Comparison of ENCODE assay signal across 8 cellular contexts in genomic region chr22:37560682-37561208, GRCh38. TPM values are rescaled to one million over a fixed set of nuclear protein-coding genes. Genes with fewer than 3 reads are reported as not detected.
A peak's percentile ranks its signal among the peaks of the same experiment; 100 is the strongest.
DNase-seq lines count a peak whose midpoint lies in the region; ATAC-seq and TF ChIP-seq lines count a peak whose summit lies in the region.

No MANE protein-coding gene starts in this region.

- peak overlapping the region; percentile 1 to 91 for H3K23ac ChIP-seq in mesenchymal stem cell (ENCODE audit: low read length in 2 of 2)

- 3% methylated on average over 40 of the region's 62 CpGs for WGBS in mesenchymal stem cell

- peak overlapping the region; percentile 96 for H3K9ac ChIP-seq in mesenchymal stem cell (ENCODE audit: low read length)

- H3K27me3 ChIP-seq in dorsolateral prefrontal cortex, result peaks cover 0 to 19% (median 0%) of the 10 kb centered on the region in 45 donors
- H3K27me3 ChIP-seq in mesenchymal stem cell (ENCODE audit: control insufficient read depth in 1 of 2, insufficient read depth in 1 of 2, low read length in 2 of 2), result no peaks in the 10 kb centered on the region
- no peaks in the 10 kb centered on the region for H3K27me3 ChIP-seq in uterus

- peak overlapping the region; percentile 39 to 97 for H3K14ac ChIP-seq in mesenchymal stem cell (ENCODE audit: low read length in 2 of 2)

- peaks cover 6 to 17% of the 10 kb centered on the region in 2 experiments for H3K36me3 ChIP-seq in mesenchymal stem cell (ENCODE audit: control insufficient read depth in 1 of 2, insufficient read depth in 2 of 2, low read depth in 1 of 2, low read length in 2 of 2)
- no peaks in the 10 kb centered on the region for H3K36me3 ChIP-seq in uterus

- H3K4me2 ChIP-seq in mesenchymal stem cell (ENCODE audit: low read length, poor library complexity, severe bottlenecking), result peak overlapping the region; percentile 86

- H3K27ac ChIP-seq in dorsolateral prefrontal cortex (peak overlapping the region; percentile 87 to 100 (median 98)), mesenchymal stem cell (ENCODE audit: low read length, poor library complexity, severe bottlenecking) (peak overlapping the region; percentile 97), uterus (peak overlapping the region; percentile 99 to 100)

- peak overlapping the region; percentile 100 for H2BK120ac ChIP-seq in mesenchymal stem cell (ENCODE audit: low read depth, low read length)

- peaks cover 56% of the 10 kb centered on the region for H3K4me1 ChIP-seq in mesenchymal stem cell (ENCODE audit: control insufficient read depth, insufficient read depth, low read depth, low read length)
- peaks cover 23 to 31% of the 10 kb centered on the region in 2 donors for H3K4me1 ChIP-seq in uterus

- peak overlapping the region; percentile 80 for H3K4me3 Mint-ChIP-seq in activated naive CD4-positive, alpha-beta T cell treated with anti-CD3 and anti-CD28 coated beads, Interleukin-2, amount 50 U/mL, for 24 hours

- peak overlapping the region; percentile 65 for H2BK15ac ChIP-seq in mesenchymal stem cell (ENCODE audit: low read depth, poor library complexity, severe bottlenecking)

- H3K4me1 Mint-ChIP-seq in activated naive CD4-positive, alpha-beta T cell treated with anti-CD3 and anti-CD28 coated beads, Interleukin-2, amount 50 U/mL, for 24 hours, result peaks cover 22% of the 10 kb centered on the region

- no peaks in the 10 kb centered on the region for H3K9me3 ChIP-seq in mesenchymal stem cell (ENCODE audit: control insufficient read depth, low read length)
- H3K9me3 ChIP-seq in uterus, result no peaks in the 10 kb centered on the region

- TF ChIP-seq POLR2A in uterus (IDR thresholded peaks at IDR 0.05), result no peak

- peak overlapping the region; percentile 100 for H2BK5ac ChIP-seq in mesenchymal stem cell (ENCODE audit: low read depth, low read length, poor library complexity, severe bottlenecking)

- H4K8ac ChIP-seq in mesenchymal stem cell (ENCODE audit: low read length), result peak overlapping the region; percentile 74

- H3K27ac Mint-ChIP-seq in activated naive CD4-positive, alpha-beta T cell treated with anti-CD3 and anti-CD28 coated beads, Interleukin-2, amount 50 U/mL, for 24 hours, result no peak overlapping the region

- H3K18ac ChIP-seq in mesenchymal stem cell (ENCODE audit: low read depth in 1 of 2, low read length in 2 of 2), result peak overlapping the region; percentile 55 to 96

- H2BK12ac ChIP-seq in mesenchymal stem cell (ENCODE audit: low read length in 2 of 2), result peak overlapping the region; percentile 31 to 85

- DNase-seq in activated naive CD4-positive, alpha-beta T cell (lab: John Stamatoyannopoulos, UW), result no peak
- no peak for DNase-seq in dorsolateral prefrontal cortex
- peak; percentile 72 for DNase-seq in mesenchymal stem cell
- DNase-seq in uterus, result peak; percentile 73 to 78
- no peak for DNase-seq in activated CD4-positive, alpha-beta T cell treated with anti-CD3 and anti-CD28 coated beads, Interleukin-2, amount 50 U/mL, for 1 hour
- no peak for DNase-seq in NCI-H187 (lab: John Stamatoyannopoulos, UW)

- H2AFZ ChIP-seq in mesenchymal stem cell (ENCODE audit: low read depth, low read length), result no peak overlapping the region

- TF ChIP-seq CTCF in dorsolateral prefrontal cortex (IDR thresholded peaks at IDR 0.05 in 54 of 56, conservative IDR thresholded peaks at IDR 0.05 in 2 of 56; ENCODE audit: low read depth in 1 of 56, partially characterized antibody in 56 of 56) (no peak), uterus (IDR thresholded peaks at IDR 0.05) (peak in 1 of 4 experiments; percentile 0)

- H2AK5ac ChIP-seq in mesenchymal stem cell (ENCODE audit: low read length, severe bottlenecking), result peak overlapping the region; percentile 54

- H3K36me3 Mint-ChIP-seq in activated naive CD4-positive, alpha-beta T cell treated with anti-CD3 and anti-CD28 coated beads, Interleukin-2, amount 50 U/mL, for 24 hours, result no peaks in the 10 kb centered on the region

- H3K79me1 ChIP-seq in mesenchymal stem cell (replicated peaks; ENCODE audit: low read length, poor library complexity, severe bottlenecking), result peaks cover 4% of the 10 kb centered on the region

- peak overlapping the region; percentile 98 for H4K91ac ChIP-seq in mesenchymal stem cell (ENCODE audit: low read length)

- H3K27me3 Mint-ChIP-seq in activated naive CD4-positive, alpha-beta T cell treated with anti-CD3 and anti-CD28 coated beads, Interleukin-2, amount 50 U/mL, for 24 hours, result peaks cover 26% of the 10 kb centered on the region

- intact Hi-C loops in dorsolateral prefrontal cortex (cut with DNase I) (no loop called here), uterus (cut with DNase I; ENCODE audit: low total_unique reads) (no loop called here)

- H3K4me3 ChIP-seq in dorsolateral prefrontal cortex, result peak overlapping the region; percentile 51 to 88 (median 72)
- H3K4me3 ChIP-seq in mesenchymal stem cell (ENCODE audit: insufficient read depth in 1 of 2, low read depth in 1 of 2, low read length in 2 of 2), result peak overlapping the region; percentile 71 to 96
- peak overlapping the region; percentile 80 to 99 for H3K4me3 ChIP-seq in uterus

- no peak for ATAC-seq in HG02885 (IDR thresholded peaks at IDR 0.05; ENCODE audit: poor library complexity, unreplicated experiment)

- peak overlapping the region; percentile 92 to 94 for H3K4ac ChIP-seq in mesenchymal stem cell (ENCODE audit: low read depth in 1 of 2, low read length in 2 of 2)

- no peaks in the 10 kb centered on the region for H3K9me3 Mint-ChIP-seq in activated naive CD4-positive, alpha-beta T cell treated with anti-CD3 and anti-CD28 coated beads, Interleukin-2, amount 50 U/mL, for 24 hours

RNA-seq across cellular contexts. Expression of gene CDC42EP1, which starts 0.5 kb away (rescaled TPM):
- total RNA-seq in dorsolateral prefrontal cortex (100 to 1,000 TPM in 9 of 120 experiments, 10 to 100 TPM in 111; 12.4 to 203 (median 48.3) TPM), uterus (100 to 1,000 TPM in 1 of 4 donors, 10 to 100 TPM in 3; 10.6 to 101 (median 16.5) TPM)
- 117 TPM for polyA plus RNA-seq in mesenchymal stem cell (2013, experiment 1 of 2)
- polyA plus RNA-seq in mesenchymal stem cell (2013, experiment 2 of 2), result 113 TPM

RNA-seq across cellular contexts. Expression of gene LGALS2, which starts 19.1 kb away (rescaled TPM):
- 1 to 10 TPM in 3 of 120 experiments, not detected in 117; 1.4 to 2.5 (median 1.5) TPM for total RNA-seq in dorsolateral prefrontal cortex
- polyA plus RNA-seq in mesenchymal stem cell (2013, experiment 1 of 2), result not detected
- polyA plus RNA-seq in mesenchymal stem cell (2013, experiment 2 of 2), result not detected
- total RNA-seq in uterus, result not detected

RNA-seq across cellular contexts. Expression of gene CARD10, which starts 41.5 kb away (rescaled TPM):
- total RNA-seq in dorsolateral prefrontal cortex (1 to 10 TPM; 1.0 to 7.3 (median 2.8) TPM), uterus (10 to 100 TPM in 2 of 4 donors, 1 to 10 TPM in 2; 4.6 to 23.4 (median 10.2) TPM)
- 3.1 TPM for polyA plus RNA-seq in mesenchymal stem cell (2013, experiment 1 of 2)
- 3.2 TPM for polyA plus RNA-seq in mesenchymal stem cell (2013, experiment 2 of 2)

RNA-seq across cellular contexts. Expression of gene GGA1, which starts 47.9 kb away (rescaled TPM):
- total RNA-seq in dorsolateral prefrontal cortex (10 to 100 TPM; 45.6 to 94.6 (median 65.5) TPM), uterus (10 to 100 TPM; 16.7 to 78.0 (median 35.3) TPM)
- 25.3 TPM for polyA plus RNA-seq in mesenchymal stem cell (2013, experiment 1 of 2)
- polyA plus RNA-seq in mesenchymal stem cell (2013, experiment 2 of 2), result 23.1 TPM

Comparison
In these comparisons a context has a peak if more than half of its experiments do, and no peak if none do; other contexts are left out.
1. DNase-seq: peak in mesenchymal stem cell (single experiment) and uterus (2 of 2); none in activated naive CD4-positive, alpha-beta T cell (0 of 4), dorsolateral prefrontal cortex (0 of 10), activated CD4-positive, alpha-beta T cell treated with anti-CD3 and anti-CD28 coated beads, Interleukin-2, amount 50 U/mL, for 1 hour (single experiment) and NCI-H187 (0 of 2).
2. Peak in every context shown above with its lines, with median percentiles within 50 percentile points of each other: H3K27ac ChIP-seq and H3K4me3 ChIP-seq.